ENCODE assay signal across 23 cellular contexts in genomic region chr12:124264879-124265278, GRCh38. TPM values are rescaled to one million over a fixed set of nuclear protein-coding genes. Genes with fewer than 3 reads are reported as not detected.
"Had no signal": no experiment of that assay in that cellular context is flagged by ENCODE, and none has a peak within 500 bp of the region (broad histone marks: within the 10 kb centered on the region; RNA-seq: fewer than 3 reads in every experiment).

No MANE protein-coding gene starts in this region.

- FAIRE-seq: RCC 7860 had no signal

- H3K9ac ChIP-seq: SK-N-SH had no signal

- DNase-seq: IMR-90, Karpas-422, KG1, MM.1S, NCI-H1092 treated with DMSO at 0.1 percent for 48 hours, NCI-H1436, NCI-H187, NCI-H2029, NCI-H2081 treated with DMSO at 0.1 percent for 48 hours, NCI-H2171, NCI-H226, NCI-H446, NCI-H510A, NCI-H524 treated with DMSO at 0.1 percent for 48 hours, NCI-H69, NCI-H774, Right ventricle myocardium superior, RPMI8226, SK-N-SH, SW 1271 had no signal

- H3K9me3 ChIP-seq: SK-N-SH had no signal

- H3K4me2 ChIP-seq: SK-N-SH had no signal

RNA-seq across cellular contexts. Expression of gene RFLNA, which starts 30.0 kb away (rescaled TPM):
- total RNA-seq: HT-29, IMR-90, SK-MEL-5 had no signal
- polyA plus RNA-seq: IMR-90 had no signal
